ENCODE assay signal across 1 cellular context in the genomic region with DNA sequence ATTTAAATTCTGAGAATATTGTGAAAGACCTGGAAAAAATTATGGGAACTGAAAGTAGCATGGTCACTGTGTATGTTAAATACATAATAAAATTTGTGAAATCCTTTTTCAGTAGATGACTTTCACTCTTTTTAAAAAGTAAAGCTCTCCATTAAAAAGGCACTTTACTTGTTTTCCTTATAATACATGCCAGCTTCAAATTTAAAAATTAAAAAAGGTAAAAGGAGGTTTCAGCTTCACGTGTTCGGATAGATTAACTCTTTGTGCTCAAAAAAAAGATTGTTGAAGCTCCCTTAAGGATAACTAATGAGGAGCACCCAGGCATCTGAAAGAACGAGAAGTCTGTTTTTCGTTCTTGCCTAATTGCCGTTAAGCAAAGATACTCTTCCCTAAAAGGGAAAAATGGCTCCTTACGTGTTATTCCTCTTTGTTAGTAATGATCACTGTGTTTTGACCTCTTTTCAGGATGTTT.
TF ChIP-seq lines count a peak whose summit lies in the region.

No MANE protein-coding gene starts in this region.

TF ChIP-seq in SK-N-SH treated with all-trans-retinoic acid at 6 μM for 48 hours, 23 proteins besides CTCF, POLR2A, EP300 and RAD21 (continued from another document):
- TF ChIP-seq, protein P1, sequence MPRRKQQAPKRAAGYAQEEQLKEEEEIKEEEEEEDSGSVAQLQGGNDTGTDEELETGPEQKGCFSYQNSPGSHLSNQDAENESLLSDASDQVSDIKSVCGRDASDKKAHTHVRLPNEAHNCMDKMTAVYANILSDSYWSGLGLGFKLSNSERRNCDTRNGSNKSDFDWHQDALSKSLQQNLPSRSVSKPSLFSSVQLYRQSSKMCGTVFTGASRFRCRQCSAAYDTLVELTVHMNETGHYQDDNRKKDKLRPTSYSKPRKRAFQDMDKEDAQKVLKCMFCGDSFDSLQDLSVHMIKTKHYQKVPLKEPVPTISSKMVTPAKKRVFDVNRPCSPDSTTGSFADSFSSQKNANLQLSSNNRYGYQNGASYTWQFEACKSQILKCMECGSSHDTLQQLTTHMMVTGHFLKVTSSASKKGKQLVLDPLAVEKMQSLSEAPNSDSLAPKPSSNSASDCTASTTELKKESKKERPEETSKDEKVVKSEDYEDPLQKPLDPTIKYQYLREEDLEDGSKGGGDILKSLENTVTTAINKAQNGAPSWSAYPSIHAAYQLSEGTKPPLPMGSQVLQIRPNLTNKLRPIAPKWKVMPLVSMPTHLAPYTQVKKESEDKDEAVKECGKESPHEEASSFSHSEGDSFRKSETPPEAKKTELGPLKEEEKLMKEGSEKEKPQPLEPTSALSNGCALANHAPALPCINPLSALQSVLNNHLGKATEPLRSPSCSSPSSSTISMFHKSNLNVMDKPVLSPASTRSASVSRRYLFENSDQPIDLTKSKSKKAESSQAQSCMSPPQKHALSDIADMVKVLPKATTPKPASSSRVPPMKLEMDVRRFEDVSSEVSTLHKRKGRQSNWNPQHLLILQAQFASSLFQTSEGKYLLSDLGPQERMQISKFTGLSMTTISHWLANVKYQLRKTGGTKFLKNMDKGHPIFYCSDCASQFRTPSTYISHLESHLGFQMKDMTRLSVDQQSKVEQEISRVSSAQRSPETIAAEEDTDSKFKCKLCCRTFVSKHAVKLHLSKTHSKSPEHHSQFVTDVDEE (CRISPR knock-in tag; IDR thresholded peaks at IDR 0.05): no peak
- no peak for TF ChIP-seq CREB5 (CRISPR knock-in tag; IDR thresholded peaks at IDR 0.05; ENCODE audit: low read depth)
- TF ChIP-seq CSRNP3 (CRISPR knock-in tag; IDR thresholded peaks at IDR 0.05): no peak
- no peak for TF ChIP-seq ESRRG (CRISPR knock-in tag; IDR thresholded peaks at IDR 0.05)
